ENCODE assay signal across 22 cellular contexts in the genomic region with DNA sequence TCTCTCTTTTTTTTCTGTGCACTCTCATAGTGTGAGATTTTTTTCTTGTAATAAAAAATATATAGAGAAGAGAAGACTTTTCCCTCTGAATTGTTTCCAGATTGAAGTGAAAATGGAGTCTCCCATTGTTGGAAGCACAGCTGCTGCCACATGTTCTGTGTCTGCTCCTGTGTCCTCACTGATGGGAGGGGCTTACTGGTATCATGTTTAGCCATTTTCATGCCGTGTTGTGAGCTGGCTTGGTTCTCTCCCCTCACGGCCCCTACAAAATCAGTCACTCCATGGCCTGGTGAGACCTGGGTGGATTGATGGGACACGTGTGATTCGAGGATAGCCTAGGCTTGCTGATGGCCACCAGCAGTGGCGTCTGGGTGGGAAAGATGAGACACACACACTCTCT.
"Had no signal": no experiment of that assay in that cellular context is flagged by ENCODE, and none has a peak within 500 bp of the region (broad histone marks: within the 10 kb centered on the region; RNA-seq: fewer than 3 reads in every experiment).

No MANE protein-coding gene starts in this region.

- H3K27ac Mint-ChIP-seq: activated CD4-positive, alpha-beta memory T cell treated with anti-CD3 and anti-CD28 coated beads for 36 hours; stimulated activated effector memory CD8-positive, alpha-beta T cell treated with anti-CD3 and anti-CD28 coated beads, Interleukin-12 subunit alpha, Interleukin-12 subunit beta, amount 100 ng/mL, for 72 hours had no signal

- H3K4me3 ChIP-seq: coronary artery, esophagus muscularis mucosa, gastroesophageal sphincter, heart left ventricle, lower lobe of right lung, stomach, suprapubic skin, tibial nerve had no signal

- H3K36me3 Mint-ChIP-seq: activated CD4-positive, alpha-beta memory T cell treated with anti-CD3 and anti-CD28 coated beads for 36 hours; naive B cell; stimulated activated effector memory CD8-positive, alpha-beta T cell treated with anti-CD3 and anti-CD28 coated beads, Interleukin-12 subunit alpha, Interleukin-12 subunit beta, amount 100 ng/mL, for 72 hours had no signal

- H3K9me3 ChIP-seq: esophagus muscularis mucosa, gastroesophageal sphincter, heart left ventricle, lower lobe of right lung, stomach, suprapubic skin, tibial nerve had no signal

- H3K9me3 Mint-ChIP-seq: activated CD4-positive, alpha-beta memory T cell treated with anti-CD3 and anti-CD28 coated beads for 36 hours; naive B cell; stimulated activated effector memory CD8-positive, alpha-beta T cell treated with anti-CD3 and anti-CD28 coated beads, Interleukin-12 subunit alpha, Interleukin-12 subunit beta, amount 100 ng/mL, for 72 hours had no signal

- H3K27me3 ChIP-seq: esophagus muscularis mucosa, gastroesophageal sphincter, heart left ventricle, stomach, suprapubic skin, tibial nerve had no signal

- ATAC-seq: gastroesophageal sphincter; lower lobe of right lung; sciatic nerve; stimulated activated effector memory CD8-positive, alpha-beta T cell treated with anti-CD3 and anti-CD28 coated beads, Interleukin-12 subunit alpha, Interleukin-12 subunit beta, amount 100 ng/mL, for 72 hours had no signal

- DNase-seq: activated CD4-positive, alpha-beta memory T cell treated with anti-CD3 and anti-CD28 coated beads for 36 hours; activated CD4-positive, alpha-beta T cell treated with anti-CD3 and anti-CD28 coated beads for 48 hours; activated naive CD4-positive, alpha-beta T cell treated with Interleukin-2 at 50 U/mL for 16 hours; activated T-cell treated with anti-CD3 and anti-CD28 coated beads, Interleukin-2, amount 50 U/mL, for 48 hours; amygdala; cerebellar nuclear complex; islet precursor cell; left cardiac atrium; lower lobe of right lung; naive B cell; occipital lobe; small intestine; stimulated activated CD4-positive, alpha-beta T cell treated with anti-CD3 and anti-CD28 coated beads, Interleukin-2, amount 100 ng/mL, for 24 hours; stomach had no signal

- H3K27ac ChIP-seq: coronary artery, esophagus muscularis mucosa, gastroesophageal sphincter, lower lobe of right lung, stomach, suprapubic skin, tibial nerve had no signal

- H3K4me3 Mint-ChIP-seq: activated CD4-positive, alpha-beta memory T cell treated with anti-CD3 and anti-CD28 coated beads for 36 hours; naive B cell; stimulated activated effector memory CD8-positive, alpha-beta T cell treated with anti-CD3 and anti-CD28 coated beads, Interleukin-12 subunit alpha, Interleukin-12 subunit beta, amount 100 ng/mL, for 72 hours had no signal

- H3K4me1 Mint-ChIP-seq: naive B cell; stimulated activated effector memory CD8-positive, alpha-beta T cell treated with anti-CD3 and anti-CD28 coated beads, Interleukin-12 subunit alpha, Interleukin-12 subunit beta, amount 100 ng/mL, for 72 hours had no signal

- H3K27me3 Mint-ChIP-seq: activated CD4-positive, alpha-beta memory T cell treated with anti-CD3 and anti-CD28 coated beads for 36 hours; naive B cell had no signal

- H3K36me3 ChIP-seq: esophagus muscularis mucosa, gastroesophageal sphincter, heart left ventricle, lower lobe of right lung, stomach, suprapubic skin, tibial nerve had no signal
